In the genomic region with DNA sequence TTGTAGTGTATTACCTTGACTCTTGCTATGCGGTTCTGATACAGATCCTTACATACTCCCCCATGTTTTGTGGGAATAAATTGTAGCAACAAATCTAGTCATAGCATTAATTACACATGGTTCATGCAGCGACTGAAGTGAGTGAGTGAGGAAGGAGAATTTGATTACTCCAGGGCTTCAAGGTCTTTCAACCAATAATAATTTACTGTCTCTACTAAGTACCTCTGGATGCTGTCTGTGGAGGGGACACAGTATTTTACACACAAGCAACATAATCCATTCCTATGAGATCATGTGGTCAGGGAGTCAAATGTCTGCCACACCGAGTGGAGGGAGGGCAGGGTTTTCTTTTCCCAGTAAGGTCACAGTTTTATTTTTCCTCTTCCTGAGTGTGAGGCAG, we compare ENCODE assay signal across 31 cellular contexts.
"Had no signal": no experiment of that assay in that cellular context is flagged by ENCODE, and none has a peak within 500 bp of the region (broad histone marks: within the 10 kb centered on the region; RNA-seq: fewer than 3 reads in every experiment).

No MANE protein-coding gene starts in this region.

- H3K27ac ChIP-seq: brain microvascular endothelial cell, KMS-11, Peyer's patch, SJSA1 had no signal

- DNase-seq: activated CD4-positive, alpha-beta T cell treated with anti-CD3 and anti-CD28 coated beads, Interleukin-2, amount 10 ng/mL, durations not matched to agents 24 days and 14 days; activated CD4-positive, alpha-beta T cell treated with anti-CD3 and anti-CD28 coated beads, Interleukin-2, amount 50 U/mL, for 4 hours; activated CD8-positive, alpha-beta T cell treated with anti-CD3 and anti-CD28 coated beads for 36 hours; activated effector memory CD4-positive, alpha-beta T cell treated with anti-CD3 and anti-CD28 coated beads, Interleukin-2, amount 50 U/mL, for 16 hours; activated naive CD4-positive, alpha-beta T cell; activated naive CD4-positive, alpha-beta T cell treated with anti-CD3 and anti-CD28 coated beads, Interleukin-2, amount 50 U/mL, for 16 hours; activated naive CD8-positive, alpha-beta T cell treated with anti-CD3 and anti-CD28 coated beads for 36 hours; activated T-cell treated with anti-CD3 and anti-CD28 coated beads, Interleukin-2, amount 50 U/mL, for 1 hour; activated T-cell treated with anti-CD3 and anti-CD28 coated beads, Interleukin-2, amount 50 U/mL, for 72 hours; amniotic stem cell; aorta; brain microvascular endothelial cell; central memory CD4-positive, alpha-beta T cell; MM.1S; MV-4-11; NCI-H1092; NCI-H1436 treated with DMSO at 0.1 percent for 48 hours; NCI-H1694 treated with DMSO at 0.1 percent for 48 hours; NCI-H2081; NCI-H345; NCI-H524 treated with DMSO at 0.1 percent for 48 hours; PC-3; Peyer's patch; RPMI8226; SHP77 treated with DMSO at 0.1 percent for 48 hours; SK-N-SH had no signal

- H3K9me3 ChIP-seq: Peyer's patch, SK-N-SH had no signal

- H3K27me3 ChIP-seq: brain microvascular endothelial cell, Peyer's patch, SJSA1 had no signal

- H3K27ac Mint-ChIP-seq: activated CD4-positive, alpha-beta T cell treated with anti-CD3 and anti-CD28 coated beads, Interleukin-2, amount 10 ng/mL, durations not matched to agents 24 days and 14 days; activated CD8-positive, alpha-beta T cell treated with anti-CD3 and anti-CD28 coated beads for 36 hours; activated naive CD8-positive, alpha-beta T cell treated with anti-CD3 and anti-CD28 coated beads for 36 hours; activated T-cell treated with anti-CD3 and anti-CD28 coated beads, Interleukin-2, amount 50 U/mL, for 72 hours; activated T-helper 17 cell treated with anti-CD3 and anti-CD28 coated beads, Interleukin-2, amount 50 U/mL, for 72 hours; T-helper 1 cell treated with Interleukin-12 subunit alpha and Interleukin-12 subunit beta and Interleukin-4 antibody, amounts not matched to agents 30 μg/mL and 1 μg/mL, for 36 hours; T-helper 2 cell treated with Interferon-gamma antibody and Interleukin-4, amounts not matched to agents 5 μg/mL and 100 μg/mL, for 36 hours had no signal

- H3K4me2 ChIP-seq: KMS-11, SK-N-SH had no signal

- H3K4me1 Mint-ChIP-seq: activated CD4-positive, alpha-beta T cell treated with anti-CD3 and anti-CD28 coated beads, Interleukin-2, amount 10 ng/mL, durations not matched to agents 24 days and 14 days; activated naive CD8-positive, alpha-beta T cell treated with anti-CD3 and anti-CD28 coated beads for 36 hours; activated T-helper 17 cell treated with anti-CD3 and anti-CD28 coated beads, Interleukin-2, amount 50 U/mL, for 72 hours had no signal

- H3K9me3 Mint-ChIP-seq: activated CD4-positive, alpha-beta T cell treated with anti-CD3 and anti-CD28 coated beads, Interleukin-2, amount 10 ng/mL, durations not matched to agents 24 days and 14 days; activated CD8-positive, alpha-beta T cell treated with anti-CD3 and anti-CD28 coated beads for 36 hours; activated naive CD8-positive, alpha-beta T cell treated with anti-CD3 and anti-CD28 coated beads for 36 hours; T-helper 1 cell treated with Interleukin-12 subunit alpha and Interleukin-12 subunit beta and Interleukin-4 antibody, amounts not matched to agents 30 μg/mL and 1 μg/mL, for 36 hours had no signal

- ATAC-seq: activated CD8-positive, alpha-beta T cell treated with anti-CD3 and anti-CD28 coated beads for 36 hours; activated T-cell treated with anti-CD3 and anti-CD28 coated beads, Interleukin-2, amount 50 U/mL, for 72 hours; activated T-helper 17 cell treated with anti-CD3 and anti-CD28 coated beads, Interleukin-2, amount 50 U/mL, for 72 hours; PC-3 had no signal

- H3K27me3 Mint-ChIP-seq: activated CD4-positive, alpha-beta T cell treated with anti-CD3 and anti-CD28 coated beads, Interleukin-2, amount 10 ng/mL, durations not matched to agents 24 days and 14 days; activated CD8-positive, alpha-beta T cell treated with anti-CD3 and anti-CD28 coated beads for 36 hours; activated naive CD8-positive, alpha-beta T cell treated with anti-CD3 and anti-CD28 coated beads for 36 hours; activated T-helper 17 cell treated with anti-CD3 and anti-CD28 coated beads, Interleukin-2, amount 50 U/mL, for 72 hours had no signal

- H3K36me3 Mint-ChIP-seq: activated naive CD8-positive, alpha-beta T cell treated with anti-CD3 and anti-CD28 coated beads for 36 hours had no signal

- H3K4me3 Mint-ChIP-seq: activated CD4-positive, alpha-beta T cell treated with anti-CD3 and anti-CD28 coated beads, Interleukin-2, amount 10 ng/mL, durations not matched to agents 24 days and 14 days; activated CD8-positive, alpha-beta T cell treated with anti-CD3 and anti-CD28 coated beads for 36 hours; activated naive CD8-positive, alpha-beta T cell treated with anti-CD3 and anti-CD28 coated beads for 36 hours; activated T-cell treated with anti-CD3 and anti-CD28 coated beads, Interleukin-2, amount 50 U/mL, for 72 hours; activated T-helper 17 cell treated with anti-CD3 and anti-CD28 coated beads, Interleukin-2, amount 50 U/mL, for 72 hours; T-helper 1 cell treated with Interleukin-12 subunit alpha and Interleukin-12 subunit beta and Interleukin-4 antibody, amounts not matched to agents 30 μg/mL and 1 μg/mL, for 36 hours; T-helper 2 cell treated with Interferon-gamma antibody and Interleukin-4, amounts not matched to agents 5 μg/mL and 100 μg/mL, for 36 hours had no signal

- H3K9ac ChIP-seq: KMS-11, SK-N-SH had no signal

- H3K4me1 ChIP-seq: Peyer's patch, SJSA1 had no signal
